ENCODE assay signal across 22 cellular contexts in the genomic region with DNA sequence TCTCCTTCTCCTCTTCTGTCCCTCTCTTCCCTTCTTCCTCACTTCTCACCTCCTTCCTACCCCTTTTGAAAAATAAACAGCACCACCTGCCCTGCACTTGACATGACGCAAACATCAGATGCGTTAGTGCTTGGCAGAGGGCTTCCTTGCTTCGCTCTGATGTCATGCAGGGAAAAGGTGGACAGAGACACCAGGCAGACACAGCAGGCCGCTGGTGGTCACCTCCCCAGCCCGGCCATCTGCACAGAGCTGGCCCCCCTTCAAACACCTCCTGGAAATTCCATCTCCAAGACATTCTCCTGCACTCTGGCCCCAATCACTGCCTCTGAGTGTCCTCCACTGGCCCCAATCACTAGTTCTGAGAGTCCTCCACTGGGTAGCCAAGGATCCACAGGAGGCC.
DNase-seq lines count a peak whose midpoint lies in the region; ATAC-seq and TF ChIP-seq lines count a peak whose summit lies in the region.
"Had no signal": no experiment of that assay in that cellular context is flagged by ENCODE, and none has a peak within 500 bp of the region (broad histone marks: within the 10 kb centered on the region; RNA-seq: fewer than 3 reads in every experiment).

No MANE protein-coding gene starts in this region.

- peaks cover 0 to 13% of the 10 kb centered on the region in 2 donors for H3K9me3 ChIP-seq in right atrium auricular region

- no peaks in the 10 kb centered on the region for H3K4me1 ChIP-seq in right atrium auricular region
- H3K4me1 ChIP-seq: A549 had no signal

- no peaks in the 10 kb centered on the region for H3K36me3 ChIP-seq in right atrium auricular region

- intact Hi-C loops in left ventricle myocardium superior (cut with micrococcal nuclease) = no loop called here

- H3K27me3 ChIP-seq in right atrium auricular region = no peaks in the 10 kb centered on the region

- no peak overlapping the region for H3K27ac ChIP-seq in right atrium auricular region
- H3K27ac ChIP-seq: A549, GM23248 had no signal

- no peak for ATAC-seq in left ventricle myocardium superior

- TF ChIP-seq CTCF in right atrium auricular region (IDR thresholded peaks at IDR 0.05) = no peak

- DNase-seq in NCI-H748 (lab: John Stamatoyannopoulos, UW; ENCODE audit: unreplicated experiment) (peak; percentile 10), NCI-H748 treated with DMSO at 0.1 percent for 48 hours (lab: John Stamatoyannopoulos, UW) (no peak), right atrium auricular region (ENCODE audit: low spot score) (peak; percentile 34), left ventricle myocardium superior (no peak), islet precursor cell (peak; percentile 46), globus pallidus (ENCODE audit: low spot score) (no peak)
- no peak for DNase-seq in activated naive CD4-positive, alpha-beta T cell treated with Interleukin-2 at 50 U/mL for 16 hours
- DNase-seq: 8988T; ACHN; AML-193; C1 segment of cervical spinal cord; Calu3; CD4-positive, alpha-beta memory T cell; COR-L47; DMS79; EL; GDM1; GM23248; H7; HCEC 1CT had no signal

- H3K4me3 ChIP-seq in right atrium auricular region = no peak overlapping the region
- H3K4me3 ChIP-seq: A549, GM12878, GM23248 had no signal

Comparison
In these comparisons a context has a peak if more than half of its experiments do, and no peak if none do; other contexts are left out.
1. DNase-seq: peak in NCI-H748 (single experiment), right atrium auricular region (single experiment) and islet precursor cell (single experiment); none in NCI-H748 treated with DMSO at 0.1 percent for 48 hours (single experiment), left ventricle myocardium superior (single experiment), activated naive CD4-positive, alpha-beta T cell treated with Interleukin-2 at 50 U/mL for 16 hours (single experiment) and globus pallidus (single experiment).